In the genomic region with DNA sequence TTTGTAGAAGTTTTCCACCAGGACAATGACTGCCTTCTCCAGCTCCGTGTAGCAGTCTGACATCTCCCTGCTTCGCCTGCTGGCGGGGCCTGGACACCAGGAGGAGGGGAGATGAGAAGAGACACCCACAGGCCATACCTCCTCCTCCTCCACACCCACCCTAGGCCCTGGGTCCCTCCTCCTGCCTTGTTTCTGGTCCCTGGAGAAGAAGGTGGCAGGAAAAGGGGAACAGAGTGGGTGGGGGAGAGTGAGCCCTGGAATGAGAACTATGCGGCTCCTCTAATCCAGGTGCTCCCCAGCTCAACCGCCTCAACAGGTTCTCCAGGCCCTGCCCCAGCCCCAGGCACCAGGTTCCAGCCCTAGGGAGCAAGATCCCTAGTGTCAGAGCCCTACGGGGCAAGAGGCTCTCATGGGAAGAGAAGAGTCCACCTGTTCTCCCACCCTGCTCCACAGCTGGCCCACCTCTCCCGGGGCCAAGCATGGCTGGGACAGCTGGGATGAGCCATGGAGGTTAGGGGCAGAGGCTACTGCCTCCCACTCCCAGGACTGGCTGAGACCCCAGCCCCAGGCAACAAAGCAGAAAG, we compare ENCODE assay signal across 1 cellular context.
TF ChIP-seq lines count a peak whose summit lies in the region.

No MANE protein-coding gene starts in this region.

TF ChIP-seq in GM23338, 12 proteins besides CTCF, POLR2A, EP300 and RAD21:
- TF ChIP-seq, protein P1, sequence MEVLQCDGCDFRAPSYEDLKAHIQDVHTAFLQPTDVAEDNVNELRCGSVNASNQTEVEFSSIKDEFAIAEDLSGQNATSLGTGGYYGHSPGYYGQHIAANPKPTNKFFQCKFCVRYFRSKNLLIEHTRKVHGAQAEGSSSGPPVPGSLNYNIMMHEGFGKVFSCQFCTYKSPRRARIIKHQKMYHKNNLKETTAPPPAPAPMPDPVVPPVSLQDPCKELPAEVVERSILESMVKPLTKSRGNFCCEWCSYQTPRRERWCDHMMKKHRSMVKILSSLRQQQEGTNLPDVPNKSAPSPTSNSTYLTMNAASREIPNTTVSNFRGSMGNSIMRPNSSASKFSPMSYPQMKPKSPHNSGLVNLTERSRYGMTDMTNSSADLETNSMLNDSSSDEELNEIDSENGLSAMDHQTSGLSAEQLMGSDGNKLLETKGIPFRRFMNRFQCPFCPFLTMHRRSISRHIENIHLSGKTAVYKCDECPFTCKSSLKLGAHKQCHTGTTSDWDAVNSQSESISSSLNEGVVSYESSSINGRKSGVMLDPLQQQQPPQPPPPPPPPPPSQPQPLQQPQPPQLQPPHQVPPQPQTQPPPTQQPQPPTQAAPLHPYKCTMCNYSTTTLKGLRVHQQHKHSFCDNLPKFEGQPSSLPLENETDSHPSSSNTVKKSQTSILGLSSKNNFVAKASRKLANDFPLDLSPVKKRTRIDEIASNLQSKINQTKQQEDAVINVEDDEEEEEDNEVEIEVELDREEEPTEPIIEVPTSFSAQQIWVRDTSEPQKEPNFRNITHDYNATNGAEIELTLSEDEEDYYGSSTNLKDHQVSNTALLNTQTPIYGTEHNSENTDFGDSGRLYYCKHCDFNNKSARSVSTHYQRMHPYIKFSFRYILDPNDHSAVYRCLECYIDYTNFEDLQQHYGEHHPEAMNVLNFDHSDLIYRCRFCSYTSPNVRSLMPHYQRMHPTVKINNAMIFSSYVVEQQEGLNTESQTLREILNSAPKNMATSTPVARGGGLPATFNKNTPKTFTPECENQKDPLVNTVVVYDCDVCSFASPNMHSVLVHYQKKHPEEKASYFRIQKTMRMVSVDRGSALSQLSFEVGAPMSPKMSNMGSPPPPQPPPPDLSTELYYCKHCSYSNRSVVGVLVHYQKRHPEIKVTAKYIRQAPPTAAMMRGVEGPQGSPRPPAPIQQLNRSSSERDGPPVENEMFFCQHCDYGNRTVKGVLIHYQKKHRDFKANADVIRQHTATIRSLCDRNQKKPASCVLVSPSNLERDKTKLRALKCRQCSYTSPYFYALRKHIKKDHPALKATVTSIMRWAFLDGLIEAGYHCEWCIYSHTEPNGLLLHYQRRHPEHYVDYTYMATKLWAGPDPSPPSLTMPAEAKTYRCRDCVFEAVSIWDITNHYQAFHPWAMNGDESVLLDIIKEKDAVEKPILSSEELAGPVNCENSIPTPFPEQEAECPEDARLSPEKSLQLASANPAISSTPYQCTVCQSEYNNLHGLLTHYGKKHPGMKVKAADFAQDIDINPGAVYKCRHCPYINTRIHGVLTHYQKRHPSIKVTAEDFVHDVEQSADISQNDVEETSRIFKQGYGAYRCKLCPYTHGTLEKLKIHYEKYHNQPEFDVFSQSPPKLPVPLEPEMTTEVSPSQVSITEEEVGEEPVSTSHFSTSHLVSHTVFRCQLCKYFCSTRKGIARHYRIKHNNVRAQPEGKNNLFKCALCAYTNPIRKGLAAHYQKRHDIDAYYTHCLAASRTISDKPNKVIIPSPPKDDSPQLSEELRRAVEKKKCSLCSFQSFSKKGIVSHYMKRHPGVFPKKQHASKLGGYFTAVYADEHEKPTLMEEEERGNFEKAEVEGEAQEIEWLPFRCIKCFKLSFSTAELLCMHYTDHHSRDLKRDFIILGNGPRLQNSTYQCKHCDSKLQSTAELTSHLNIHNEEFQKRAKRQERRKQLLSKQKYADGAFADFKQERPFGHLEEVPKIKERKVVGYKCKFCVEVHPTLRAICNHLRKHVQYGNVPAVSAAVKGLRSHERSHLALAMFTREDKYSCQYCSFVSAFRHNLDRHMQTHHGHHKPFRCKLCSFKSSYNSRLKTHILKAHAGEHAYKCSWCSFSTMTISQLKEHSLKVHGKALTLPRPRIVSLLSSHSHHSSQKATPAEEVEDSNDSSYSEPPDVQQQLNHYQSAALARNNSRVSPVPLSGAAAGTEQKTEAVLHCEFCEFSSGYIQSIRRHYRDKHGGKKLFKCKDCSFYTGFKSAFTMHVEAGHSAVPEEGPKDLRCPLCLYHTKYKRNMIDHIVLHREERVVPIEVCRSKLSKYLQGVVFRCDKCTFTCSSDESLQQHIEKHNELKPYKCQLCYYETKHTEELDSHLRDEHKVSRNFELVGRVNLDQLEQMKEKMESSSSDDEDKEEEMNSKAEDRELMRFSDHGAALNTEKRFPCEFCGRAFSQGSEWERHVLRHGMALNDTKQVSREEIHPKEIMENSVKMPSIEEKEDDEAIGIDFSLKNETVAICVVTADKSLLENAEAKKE (CRISPR knock-in tag; IDR thresholded peaks at IDR 0.05) = no peak
- TF ChIP-seq ZNF114 (CRISPR knock-in tag; IDR thresholded peaks at IDR 0.05) (no peak), ZNF331 (CRISPR knock-in tag; IDR thresholded peaks at IDR 0.05; ENCODE audit: low read depth) (no peak), NANOG (IDR thresholded peaks at IDR 0.05; ENCODE audit: borderline replicate concordance) (no peak), EZH2 (IDR thresholded peaks at IDR 0.05; ENCODE audit: low read depth, unreplicated experiment) (no peak), ETS1 (IDR thresholded peaks at IDR 0.05) (no peak), EZH2phosphoT487 (IDR thresholded peaks at IDR 0.05; ENCODE audit: unreplicated experiment) (no peak), POLR2AphosphoS5 (IDR thresholded peaks at IDR 0.05; ENCODE audit: low read depth) (no peak), JUNB (IDR thresholded peaks at IDR 0.05; ENCODE audit: unreplicated experiment) (no peak), CREB1 (CRISPR knock-in tag; IDR thresholded peaks at IDR 0.05; ENCODE audit: low read depth) (no peak), STAT1 (IDR thresholded peaks at IDR 0.05; ENCODE audit: unreplicated experiment) (no peak)
- TF ChIP-seq, protein P2, sequence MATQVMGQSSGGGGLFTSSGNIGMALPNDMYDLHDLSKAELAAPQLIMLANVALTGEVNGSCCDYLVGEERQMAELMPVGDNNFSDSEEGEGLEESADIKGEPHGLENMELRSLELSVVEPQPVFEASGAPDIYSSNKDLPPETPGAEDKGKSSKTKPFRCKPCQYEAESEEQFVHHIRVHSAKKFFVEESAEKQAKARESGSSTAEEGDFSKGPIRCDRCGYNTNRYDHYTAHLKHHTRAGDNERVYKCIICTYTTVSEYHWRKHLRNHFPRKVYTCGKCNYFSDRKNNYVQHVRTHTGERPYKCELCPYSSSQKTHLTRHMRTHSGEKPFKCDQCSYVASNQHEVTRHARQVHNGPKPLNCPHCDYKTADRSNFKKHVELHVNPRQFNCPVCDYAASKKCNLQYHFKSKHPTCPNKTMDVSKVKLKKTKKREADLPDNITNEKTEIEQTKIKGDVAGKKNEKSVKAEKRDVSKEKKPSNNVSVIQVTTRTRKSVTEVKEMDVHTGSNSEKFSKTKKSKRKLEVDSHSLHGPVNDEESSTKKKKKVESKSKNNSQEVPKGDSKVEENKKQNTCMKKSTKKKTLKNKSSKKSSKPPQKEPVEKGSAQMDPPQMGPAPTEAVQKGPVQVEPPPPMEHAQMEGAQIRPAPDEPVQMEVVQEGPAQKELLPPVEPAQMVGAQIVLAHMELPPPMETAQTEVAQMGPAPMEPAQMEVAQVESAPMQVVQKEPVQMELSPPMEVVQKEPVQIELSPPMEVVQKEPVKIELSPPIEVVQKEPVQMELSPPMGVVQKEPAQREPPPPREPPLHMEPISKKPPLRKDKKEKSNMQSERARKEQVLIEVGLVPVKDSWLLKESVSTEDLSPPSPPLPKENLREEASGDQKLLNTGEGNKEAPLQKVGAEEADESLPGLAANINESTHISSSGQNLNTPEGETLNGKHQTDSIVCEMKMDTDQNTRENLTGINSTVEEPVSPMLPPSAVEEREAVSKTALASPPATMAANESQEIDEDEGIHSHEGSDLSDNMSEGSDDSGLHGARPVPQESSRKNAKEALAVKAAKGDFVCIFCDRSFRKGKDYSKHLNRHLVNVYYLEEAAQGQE (IDR thresholded peaks at IDR 0.05; ENCODE audit: unreplicated experiment) = no peak
